ENCODE assay signal across 8 cellular contexts in genomic region chr19:11380653-11381534, GRCh38. TPM values are rescaled to one million over a fixed set of nuclear protein-coding genes. Genes with fewer than 3 reads are reported as not detected.
DNase-seq lines count a peak whose midpoint lies in the region; ATAC-seq and TF ChIP-seq lines count a peak whose summit lies in the region.

No MANE protein-coding gene starts in this region.

- H3K9me3 Mint-ChIP-seq in activated T-cell treated with anti-CD3 and anti-CD28 coated beads, Interleukin-2, amount 50 U/mL, for 24 hours: no peaks in the 10 kb centered on the region

- peak overlapping the region; percentile 89 for H3K4me2 ChIP-seq in PC-3 (ENCODE audit: low read length)

- peaks cover 23% of the 10 kb centered on the region for H3K79me2 ChIP-seq in PC-3 (ENCODE audit: low read length)

- ATAC-seq in GM21367 (IDR thresholded peaks at IDR 0.05; ENCODE audit: unreplicated experiment) (peak; percentile 50), PC-3 (peak; percentile 68), esophagus mucosa (peak; percentile 85)

- H3K27me3 ChIP-seq in PC-3 (ENCODE audit: low read length): no peaks in the 10 kb centered on the region

- peaks cover 47% of the 10 kb centered on the region for H3K4me1 Mint-ChIP-seq in activated T-cell treated with anti-CD3 and anti-CD28 coated beads, Interleukin-2, amount 50 U/mL, for 24 hours (ENCODE audit: low read depth)

- H3K9me3 ChIP-seq in PC-3 (ENCODE audit: low read length): no peaks in the 10 kb centered on the region

- BruUV-seq in PC-3 (replicated peaks; lab: Mats Ljungman, UMichigan): no TSS peak

- H3K36me3 Mint-ChIP-seq in activated T-cell treated with anti-CD3 and anti-CD28 coated beads, Interleukin-2, amount 50 U/mL, for 24 hours (ENCODE audit: low read depth): peaks cover 24% of the 10 kb centered on the region

- peak overlapping the region; percentile 89 for H3K27ac ChIP-seq in PC-3 (ENCODE audit: low read length)

- POLR2A ChIA-PET in PC-3 (lab: Charles Lee; ENCODE audit: unreplicated experiment): interaction anchor here (0.6 to 1.3 kb wide), 2 partner anchors 36 to 213 kb away, joined by 9 to 28 read pairs; no protein-coding TSS in a partner anchor

- peak overlapping the region; percentile 81 for H3K4me3 ChIP-seq in PC-3 (ENCODE audit: low read length)

- peaks cover 64% of the 10 kb centered on the region for H3K4me1 ChIP-seq in PC-3 (ENCODE audit: insufficient read depth, low read length)

- H3K9me2 ChIP-seq in PC-3 (replicated peaks; ENCODE audit: low read length): no peaks in the 10 kb centered on the region

- no peaks in the 10 kb centered on the region for H3K36me3 ChIP-seq in PC-3 (ENCODE audit: low read depth, low read length)

- in situ Hi-C loops in Caki2 (cut with HindIII; ENCODE audit: low pct_unique_long_range_greater_than_20kb, low sequenced_read_pairs): no loop called here

- CTCF ChIA-PET in PC-3 (lab: Charles Lee): interaction anchor here (0.5 to 1.9 kb wide), 10 partner anchors 35 to 191 kb away, joined by 3 to 29 read pairs (median 4); partner anchors contain the start of genes CCDC159, ODAD3, PRKCSH and RGL3

- TF ChIP-seq CTCF in PC-3 (conservative IDR thresholded peaks at IDR 0.05; ENCODE audit: low read depth, low read length): peak; percentile 87

- peak overlapping the region; percentile 80 for H3K9ac ChIP-seq in PC-3 (ENCODE audit: low read length)

- DNase-seq in Caki2 (ENCODE audit: low read depth) (peak; percentile 100), HT1080 (ENCODE audit: low read depth) (peak; percentile 93), PC-3 (peak; percentile 99), myocyte (ENCODE audit: low read depth) (peak; percentile 97)
- DNase-seq in activated T-cell treated with anti-CD3 and anti-CD28 coated beads, Interleukin-2, amount 50 U/mL, for 24 hours: peak; percentile 95
- DNase-seq in stimulated activated CD8-positive, alpha-beta memory T cell treated with anti-CD3 and anti-CD28 coated beads, Interleukin-7, amount 100 ng/mL, for 4 hours (ENCODE audit: low read depth in 2 of 2): peak; percentile 92 to 95

- peaks cover 12% of the 10 kb centered on the region for H3F3A ChIP-seq in PC-3 (ENCODE audit: low read length, unreplicated experiment)

- H3K27me3 Mint-ChIP-seq in activated T-cell treated with anti-CD3 and anti-CD28 coated beads, Interleukin-2, amount 50 U/mL, for 24 hours: peaks cover 20% of the 10 kb centered on the region

- peak overlapping the region; percentile 97 for H3K27ac Mint-ChIP-seq in activated T-cell treated with anti-CD3 and anti-CD28 coated beads, Interleukin-2, amount 50 U/mL, for 24 hours

- peak overlapping the region; percentile 93 for H2AFZ ChIP-seq in PC-3 (ENCODE audit: low read length)

- peak overlapping the region; percentile 84 for H3K4me3 Mint-ChIP-seq in activated T-cell treated with anti-CD3 and anti-CD28 coated beads, Interleukin-2, amount 50 U/mL, for 24 hours

- H4K20me1 ChIP-seq in PC-3 (ENCODE audit: low read length): no peaks in the 10 kb centered on the region

- intact Hi-C loops in PC-3 (cut with micrococcal nuclease): loop anchor here (1.0 kb wide), 2 partner anchors 35 to 54 kb away; partner anchors contain the start of genes CCDC159, ODAD3, PRKCSH and TMEM205

RNA-seq across cellular contexts. Expression of gene EPOR, which starts 3.2 kb away (rescaled TPM):
- total RNA-seq in Caki2 (2014; rRNA removed; shearing (Covaris generic); ENCODE audit: low replicate concordance): 14.4 and 16.6 TPM in 2 replicates
- total RNA-seq in HT1080 (2014; rRNA removed; shearing (Covaris generic)): 0.53 and 2.2 TPM in 2 replicates
- polyA plus RNA-seq in HT1080 (2015; cell fraction: cytosol; rRNA removed): 6.1 and 7.9 TPM in 2 replicates
- 6.6 and 8.4 TPM in 2 replicates for polyA plus RNA-seq in HT1080 (2015; cell fraction: nucleus; rRNA removed)
- total RNA-seq in PC-3 (2014; rRNA removed) (23.0 and 23.2 TPM in 2 replicates), esophagus mucosa (0.48 TPM), myocyte (3.4 and 3.8 TPM in 2 replicates)
- 5.4 TPM for polyA plus RNA-seq in myocyte (2012)

RNA-seq across cellular contexts. Expression of gene SWSAP1, which starts 6.4 kb away (rescaled TPM):
- 2.1 and 5.6 TPM in 2 replicates for total RNA-seq in Caki2 (2014; rRNA removed; shearing (Covaris generic); ENCODE audit: low replicate concordance)
- 1.3 and 1.8 TPM in 2 replicates for total RNA-seq in HT1080 (2014; rRNA removed; shearing (Covaris generic))
- 1.2 and 1.4 TPM in 2 replicates for polyA plus RNA-seq in HT1080 (2015; cell fraction: cytosol; rRNA removed)
- polyA plus RNA-seq in HT1080 (2015; cell fraction: nucleus; rRNA removed): 0.88 and 1.0 TPM in 2 replicates
- 5.2 and 6.1 TPM in 2 replicates for total RNA-seq in PC-3 (2014; rRNA removed)
- 2.5 TPM for total RNA-seq in esophagus mucosa
- total RNA-seq in myocyte: 0.86 and 1.7 TPM in 2 replicates
- polyA plus RNA-seq in myocyte (2012): 1.3 TPM

RNA-seq across cellular contexts. Expression of gene PLPPR2, which starts 25.7 kb away (rescaled TPM):
- total RNA-seq in Caki2 (2014; rRNA removed; shearing (Covaris generic); ENCODE audit: low replicate concordance): 2.2 and 2.6 TPM in 2 replicates
- total RNA-seq in HT1080 (2014; rRNA removed; shearing (Covaris generic)): 0.27 and 1.4 TPM in 2 replicates
- polyA plus RNA-seq in HT1080 (2015; cell fraction: cytosol; rRNA removed): 5.8 and 9.4 TPM in 2 replicates
- 5.1 and 7.3 TPM in 2 replicates for polyA plus RNA-seq in HT1080 (2015; cell fraction: nucleus; rRNA removed)
- total RNA-seq in PC-3 (2014; rRNA removed) (38.0 and 51.2 TPM in 2 replicates), esophagus mucosa (7.3 TPM), myocyte (21.5 and 35.3 TPM in 2 replicates)
- polyA plus RNA-seq in myocyte (2012): 76.8 TPM

RNA-seq across cellular contexts. Expression of gene CCDC159, which starts 34.6 kb away (rescaled TPM):
- 1.5 TPM in 2 replicates for total RNA-seq in Caki2 (2014; rRNA removed; shearing (Covaris generic); ENCODE audit: low replicate concordance)
- total RNA-seq in HT1080 (2014; rRNA removed; shearing (Covaris generic)): 0.23 TPM in 1 of 2 replicates, not detected in the other
- polyA plus RNA-seq in HT1080 (2015; cell fraction: cytosol; rRNA removed): 1.9 and 2.3 TPM in 2 replicates
- polyA plus RNA-seq in HT1080 (2015; cell fraction: nucleus; rRNA removed): 8.1 and 8.5 TPM in 2 replicates
- total RNA-seq in PC-3 (2014; rRNA removed) (10.3 and 14.5 TPM in 2 replicates), esophagus mucosa (7.4 TPM), myocyte (3.5 and 4.4 TPM in 2 replicates)
- polyA plus RNA-seq in myocyte (2012): 24.0 TPM

RNA-seq across cellular contexts. Expression of gene TMEM205, which starts 34.8 kb away (rescaled TPM):
- total RNA-seq in Caki2 (2014; rRNA removed; shearing (Covaris generic); ENCODE audit: low replicate concordance): 381 and 712 TPM in 2 replicates
- 2.2 and 2.3 TPM in 2 replicates for total RNA-seq in HT1080 (2014; rRNA removed; shearing (Covaris generic))
- 18.4 and 23.9 TPM in 2 replicates for polyA plus RNA-seq in HT1080 (2015; cell fraction: cytosol; rRNA removed)
- 10.3 and 15.5 TPM in 2 replicates for polyA plus RNA-seq in HT1080 (2015; cell fraction: nucleus; rRNA removed)
- total RNA-seq in PC-3 (2014; rRNA removed): 202 and 224 TPM in 2 replicates
- 45.1 TPM for total RNA-seq in esophagus mucosa
- 256 and 374 TPM in 2 replicates for total RNA-seq in myocyte
- polyA plus RNA-seq in myocyte (2012): 119 TPM

Comparison
In these comparisons a context has a peak if more than half of its experiments do, and no peak if none do; other contexts are left out.
1. Peak in every context shown above with its lines: DNase-seq, ATAC-seq, H3K4me3 ChIP-seq and H3K27ac ChIP-seq.